In genomic region chr9:94639996-94640376, GRCh38 we compare ENCODE assay signal across 11 cellular contexts. TPM values are rescaled to one million over a fixed set of nuclear protein-coding genes. Genes with fewer than 3 reads are reported as not detected.
A peak's percentile ranks its signal among the peaks of the same experiment; 100 is the strongest.
DNase-seq lines count a peak whose midpoint lies in the region; ATAC-seq, FAIRE-seq and TF ChIP-seq lines count a peak whose summit lies in the region.
"Had no signal": no experiment of that assay in that cellular context is flagged by ENCODE, and none has a peak within 500 bp of the region (broad histone marks: within the 10 kb centered on the region; RNA-seq: fewer than 3 reads in every experiment).

No MANE protein-coding gene starts in this region.

- H3K27me3 ChIP-seq in left ventricle myocardium inferior (ENCODE audit: low read depth) (peaks cover 29% of the 10 kb centered on the region), mucosa of stomach (ENCODE audit: control insufficient read depth, insufficient read depth, low read length) (no peaks in the 10 kb centered on the region), upper lobe of right lung (no peaks in the 10 kb centered on the region)

- H3K9ac ChIP-seq in mucosa of stomach (ENCODE audit: low read length): peak overlapping the region; percentile 86

- intact Hi-C loops in left ventricle myocardium inferior (cut with micrococcal nuclease): no loop called here
- intact Hi-C loops in left cardiac atrium (cut with DNase I): no loop called here
- intact Hi-C loops in upper lobe of right lung (cut with DNase I): no loop called here

- no peak for TF ChIP-seq POLR2A in GM12892 (IDR thresholded peaks at IDR 0.05; ENCODE audit: low read depth, low read length)

- TF ChIP-seq CTCF in left ventricle myocardium inferior (IDR thresholded peaks at IDR 0.05; ENCODE audit: borderline replicate concordance): no peak
- no peak for TF ChIP-seq CTCF in upper lobe of right lung (IDR thresholded peaks at IDR 0.05)

- H3K27ac ChIP-seq in left ventricle myocardium inferior (replicated peaks) (no peak overlapping the region), upper lobe of right lung (peak overlapping the region; percentile 82)
- H3K27ac ChIP-seq: SK-N-MC had no signal

- H3K36me3 ChIP-seq in left ventricle myocardium inferior (no peaks in the 10 kb centered on the region), mucosa of stomach (ENCODE audit: control insufficient read depth, insufficient read depth, low read length) (no peaks in the 10 kb centered on the region), upper lobe of right lung (no peaks in the 10 kb centered on the region)

- H3K9me3 ChIP-seq in left ventricle myocardium inferior (replicated peaks) (no peaks in the 10 kb centered on the region), mucosa of stomach (ENCODE audit: control insufficient read depth, low read length) (no peaks in the 10 kb centered on the region), upper lobe of right lung (no peaks in the 10 kb centered on the region)

- H3K4me3 ChIP-seq in left ventricle myocardium inferior: peak overlapping the region; percentile 78
- H3K4me3 ChIP-seq in mucosa of stomach (ENCODE audit: low read length): peak overlapping the region; percentile 76
- H3K4me3 ChIP-seq in upper lobe of right lung: peak overlapping the region; percentile 63
- H3K4me3 ChIP-seq: SK-N-MC had no signal

- FAIRE-seq in GM12892 (lab: Jason Lieb, UNC): no peak
- FAIRE-seq: D721Med had no signal

- H3K4me1 ChIP-seq in left ventricle myocardium inferior: peaks cover 22% of the 10 kb centered on the region
- peaks cover 22% of the 10 kb centered on the region for H3K4me1 ChIP-seq in mucosa of stomach (ENCODE audit: control insufficient read depth, insufficient read depth, low read length)
- H3K4me1 ChIP-seq in upper lobe of right lung: peaks cover 11% of the 10 kb centered on the region

- no peak for ATAC-seq in left cardiac atrium
- ATAC-seq in upper lobe of right lung: no peak
- no peak for ATAC-seq in GM18519 (IDR thresholded peaks at IDR 0.05; ENCODE audit: low FRiP score, unreplicated experiment)

- DNase-seq in left ventricle myocardium inferior (no peak), left cardiac atrium (no peak), dermis blood vessel endothelial cell (peak; percentile 37), upper lobe of right lung (no peak), GM12892 (ENCODE audit: insufficient read length) (no peak)
- no peak for DNase-seq in stimulated activated CD4-positive, alpha-beta T cell treated with anti-CD3 and anti-CD28 coated beads, Interleukin-15, amount 100 ng/mL, for 24 hours

RNA-seq across cellular contexts. Expression of gene FBP1, which starts 0.7 kb away (rescaled TPM):
- 0.74 TPM for total RNA-seq in left ventricle myocardium inferior
- 1 to 10 TPM; 3.4 to 3.5 TPM for total RNA-seq in left cardiac atrium
- total RNA-seq in dermis blood vessel endothelial cell: 1.3 and 2.2 TPM in 2 replicates
- 357 TPM for total RNA-seq in upper lobe of right lung
- polyA plus RNA-seq in GM12892 (2012; ENCODE audit: missing spikeins): not detected

RNA-seq across cellular contexts. Expression of gene FBP2, which starts 46.4 kb away (rescaled TPM):
- total RNA-seq in left ventricle myocardium inferior (0.33 TPM), left cardiac atrium (under 1 TPM; 0.31 to 0.62 TPM), dermis blood vessel endothelial cell (not detected in 2 replicates), upper lobe of right lung (not detected)
- not detected for polyA plus RNA-seq in GM12892 (2012; ENCODE audit: missing spikeins)
- total RNA-seq: dermis microvascular lymphatic vessel endothelial cell had no signal

Comparison
In these comparisons a context has a peak if more than half of its experiments do, and no peak if none do; other contexts are left out.
1. RNA of gene FBP1, which starts 0.7 kb away (total RNA-seq): 357 TPM in upper lobe of right lung (single experiment); 3.4 to 3.5 TPM in left cardiac atrium, 1.3 to 2.2 TPM in dermis blood vessel endothelial cell and 0.74 TPM in left ventricle myocardium inferior (single experiment); every median in the first group is over 10 times any median in the second.
2. Peak in every context shown above with its lines, with median percentiles within 50 percentile points of each other: H3K4me3 ChIP-seq.